ENCODE assay signal across 8 cellular contexts in genomic region chr1:27366113-27366410, GRCh38. TPM values are rescaled to one million over a fixed set of nuclear protein-coding genes. Genes with fewer than 3 reads are reported as not detected.
DNase-seq lines count a peak whose midpoint lies in the region; ATAC-seq and TF ChIP-seq lines count a peak whose summit lies in the region.

No MANE protein-coding gene starts in this region.

- ATAC-seq in GM21619 (IDR thresholded peaks at IDR 0.05; ENCODE audit: unreplicated experiment) = peak; percentile 34
- ATAC-seq in gastrocnemius medialis = peak; percentile 54 to 61
- no peak for ATAC-seq in HG02588 (IDR thresholded peaks at IDR 0.05; ENCODE audit: unreplicated experiment)

- peak overlapping the region; percentile 82 for H3K27ac ChIP-seq in C4-2B
- H3K27ac ChIP-seq in VCaP = peak overlapping the region; percentile 86
- H3K27ac ChIP-seq in iPS-20b (ENCODE audit: low read length) = no peak overlapping the region
- H3K27ac ChIP-seq in gastrocnemius medialis = peak overlapping the region; percentile 91 to 99 (median 96)

- H3K36me3 ChIP-seq in iPS-20b (ENCODE audit: insufficient read depth, low read depth, low read length) = no peaks in the 10 kb centered on the region
- H3K36me3 ChIP-seq in gastrocnemius medialis = peaks cover 0 to 24% of the 10 kb centered on the region in 2 donors

- intact Hi-C loops in gastrocnemius medialis (cut with DNase I; ENCODE audit: low total_unique reads) = loop anchor here (2.0 kb wide), 2 partner anchors 23 to 65 kb away; no protein-coding TSS in a partner anchor

- DNase-seq in NCI-H146 treated with DMSO at 0.1 percent for 48 hours (lab: John Stamatoyannopoulos, UW; ENCODE audit: unreplicated experiment) = peak; percentile 19
- peak; percentile 69 to 81 for DNase-seq in T47D (ENCODE audit: low read depth in 1 of 2, low spot score in 1 of 2)
- peak; percentile 58 to 74 for DNase-seq in gastrocnemius medialis

- no peaks in the 10 kb centered on the region for H3K9me3 ChIP-seq in iPS-20b (ENCODE audit: insufficient read depth, low read depth, low read length)
- no peaks in the 10 kb centered on the region for H3K9me3 ChIP-seq in gastrocnemius medialis

- no peak for TF ChIP-seq CTCF in C4-2B (conservative IDR thresholded peaks at IDR 0.05)
- no peak for TF ChIP-seq CTCF in VCaP (conservative IDR thresholded peaks at IDR 0.05)
- TF ChIP-seq CTCF in gastrocnemius medialis (IDR thresholded peaks at IDR 0.05 in 4 of 5, conservative IDR thresholded peaks at IDR 0.05 in 1 of 5) = no peak

- in situ Hi-C loops in T47D (cut with HindIII; ENCODE audit: low pct_unique_long_range_greater_than_20kb, low sequenced_read_pairs) = no loop called here
- in situ Hi-C loops in gastrocnemius medialis (cut with MboI; ENCODE audit: low sequenced_read_pairs in 4 of 4) = no loop called here

- no peak for TF ChIP-seq POLR2A in gastrocnemius medialis (IDR thresholded peaks at IDR 0.05)

- H3K4me1 ChIP-seq in iPS-20b (ENCODE audit: insufficient read depth, low read length) (peaks cover 15% of the 10 kb centered on the region), gastrocnemius medialis (peaks cover 22 to 23% of the 10 kb centered on the region in 2 donors)

- peaks cover 21% of the 10 kb centered on the region for H3K27me3 ChIP-seq in iPS-20b (ENCODE audit: insufficient read depth, low read length)
- no peaks in the 10 kb centered on the region for H3K27me3 ChIP-seq in gastrocnemius medialis

- peak overlapping the region; percentile 45; the same call in 1 of the 2 replicates for H3K9ac ChIP-seq in iPS-20b (ENCODE audit: low read depth, low read length)

- H3K4me3 ChIP-seq in iPS-20b (ENCODE audit: low read length) (peak overlapping the region; percentile 80), gastrocnemius medialis (peak overlapping the region; percentile 71 to 95 (median 77))

RNA-seq across cellular contexts. Expression of gene MAP3K6, which starts 0.7 kb away (rescaled TPM):
- total RNA-seq in gastrocnemius medialis = 10 to 100 TPM; 16.5 to 29.1 (median 18.4) TPM

RNA-seq across cellular contexts. Expression of gene FCN3, which starts 8.6 kb away (rescaled TPM):
- total RNA-seq in gastrocnemius medialis = 10 to 100 TPM; 13.2 to 35.7 (median 19.3) TPM

RNA-seq across cellular contexts. Expression of gene CD164L2, which starts 17.1 kb away (rescaled TPM):
- not detected for total RNA-seq in gastrocnemius medialis

RNA-seq across cellular contexts. Expression of gene SYTL1, which starts 24.2 kb away (rescaled TPM):
- under 1 TPM in 1 of 4 donors, not detected in 3; 0.66 TPM for total RNA-seq in gastrocnemius medialis

RNA-seq across cellular contexts. Expression of gene GPR3, which starts 26.4 kb away (rescaled TPM):
- total RNA-seq in gastrocnemius medialis = under 1 TPM in 3 of 4 donors, not detected in 1; 0.23 to 0.51 (median 0.35) TPM

Comparison
In these comparisons a context has a peak if more than half of its experiments do, and no peak if none do; other contexts are left out.
1. DNase-seq: peak in every context shown above with its lines; median percentile 75 in T47D; 66 in gastrocnemius medialis; 19 in NCI-H146 treated with DMSO at 0.1 percent for 48 hours.